Comparison of ENCODE assay signal across 12 cellular contexts in the genomic region with DNA sequence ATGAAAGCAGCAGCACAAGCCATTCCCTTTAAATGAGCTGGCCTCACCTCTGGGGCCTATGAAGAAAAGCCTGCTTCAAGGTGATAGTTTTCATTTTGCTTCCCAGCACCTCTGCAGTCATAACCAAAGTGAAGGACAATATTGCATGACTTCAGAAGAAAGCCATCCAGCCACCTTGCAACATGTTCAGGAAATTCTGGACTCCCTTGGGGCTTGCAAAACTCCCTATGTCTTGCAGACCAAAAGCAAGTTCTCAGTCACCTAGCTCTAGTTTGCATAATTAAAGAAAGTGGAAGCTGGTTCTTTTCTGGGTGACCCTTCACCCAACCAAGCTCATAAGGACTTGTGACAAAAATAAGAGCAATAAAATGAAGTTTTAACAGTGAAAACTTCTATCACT.
A peak's percentile ranks its signal among the peaks of the same experiment; 100 is the strongest.
DNase-seq lines count a peak whose midpoint lies in the region; ATAC-seq and TF ChIP-seq lines count a peak whose summit lies in the region.
"Had no signal": no experiment of that assay in that cellular context is flagged by ENCODE, and none has a peak within 500 bp of the region (broad histone marks: within the 10 kb centered on the region; RNA-seq: fewer than 3 reads in every experiment).

No MANE protein-coding gene starts in this region.

- no peak overlapping the region for H3K27ac ChIP-seq in heart right ventricle
- H3K27ac ChIP-seq: skin epidermis had no signal

- no peaks in the 10 kb centered on the region for H3K36me3 ChIP-seq in heart right ventricle

- no peak overlapping the region for H3K4me3 ChIP-seq in heart right ventricle
- H3K4me3 ChIP-seq: skin epidermis had no signal

- TF ChIP-seq CTCF in heart right ventricle (IDR thresholded peaks at IDR 0.05) = no peak

- no peaks in the 10 kb centered on the region for H3K27me3 ChIP-seq in heart right ventricle

- DNase-seq in fibroblast of gingiva (ENCODE audit: low read depth) = peak; percentile 16
- no peak for DNase-seq in AG20443 (ENCODE audit: low spot score)
- DNase-seq in heart right ventricle = no peak
- DNase-seq in NCI-H1694 treated with DMSO at 0.1 percent for 48 hours (lab: John Stamatoyannopoulos, UW) = no peak
- DNase-seq in NK-92 (lab: John Stamatoyannopoulos, UW; ENCODE audit: unreplicated experiment) = no peak
- DNase-seq: activated naive CD4-positive, alpha-beta T cell treated with anti-CD3 and anti-CD28 coated beads, Interleukin-2, amount 50 U/mL, for 16 hours; NCI-H69 had no signal

- H3K9me3 ChIP-seq in heart right ventricle = peaks cover 0 to 46% (median 22%) of the 10 kb centered on the region in 11 donors

- H3K4me1 ChIP-seq in heart right ventricle = no peaks in the 10 kb centered on the region

- intact Hi-C loops in heart right ventricle (cut with DNase I) = no loop called here

- ATAC-seq in GM18858 (IDR thresholded peaks at IDR 0.05; ENCODE audit: unreplicated experiment) (peak; percentile 89), GM21619 (IDR thresholded peaks at IDR 0.05; ENCODE audit: unreplicated experiment) (peak; percentile 99), HG03378 (IDR thresholded peaks at IDR 0.05; ENCODE audit: unreplicated experiment) (peak; percentile 97), heart right ventricle (no peak)
- ATAC-seq: left lobe of liver had no signal

Comparison
In these comparisons a context has a peak if more than half of its experiments do, and no peak if none do; other contexts are left out.
1. ATAC-seq: peak in GM18858 (single experiment), GM21619 (single experiment) and HG03378 (single experiment); none in heart right ventricle (0 of 8).